Comparison of ENCODE assay signal across 10 cellular contexts in the genomic region with DNA sequence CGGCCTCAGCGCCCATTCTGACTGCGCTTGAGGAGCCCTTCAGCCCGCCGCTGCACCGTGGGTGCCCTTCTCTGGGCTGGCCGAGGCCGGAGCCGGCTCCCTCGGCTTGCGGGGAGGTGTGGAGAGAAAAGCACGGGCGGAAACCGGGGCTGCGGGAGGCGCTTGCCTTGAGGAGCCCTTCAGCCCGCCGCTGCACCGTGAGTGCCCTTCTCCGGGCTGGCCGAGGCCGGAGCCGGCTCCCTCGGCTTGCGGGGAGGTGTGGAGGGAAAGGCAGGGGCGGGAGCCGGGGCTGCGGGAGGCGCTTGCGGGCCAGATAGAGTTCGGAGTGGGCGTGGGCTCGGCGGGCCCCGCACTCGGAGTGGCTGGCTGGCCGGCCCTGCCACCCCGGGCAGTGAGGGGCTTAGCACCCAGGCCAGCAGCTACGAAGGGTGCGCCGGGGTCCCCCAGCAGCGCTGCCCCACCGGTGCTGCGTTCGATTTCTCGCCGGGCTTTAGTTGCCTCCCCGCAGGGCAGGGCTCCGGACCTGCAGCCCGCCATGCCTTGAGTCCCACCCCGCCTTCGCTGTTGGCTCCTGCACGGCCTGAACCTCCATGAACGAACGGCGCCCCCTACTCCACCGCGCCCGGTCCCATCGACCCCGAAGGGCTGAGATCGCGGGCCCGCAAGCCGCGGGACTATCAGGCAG. TPM values are rescaled to one million over a fixed set of nuclear protein-coding genes. Genes with fewer than 3 reads are reported as not detected.
DNase-seq lines count a peak whose midpoint lies in the region; ATAC-seq and TF ChIP-seq lines count a peak whose summit lies in the region.
"Had no signal": no experiment of that assay in that cellular context is flagged by ENCODE, and none has a peak within 500 bp of the region (broad histone marks: within the 10 kb centered on the region; RNA-seq: fewer than 3 reads in every experiment).

No MANE protein-coding gene starts in this region.

- H2AFZ ChIP-seq in fibroblast of lung (ENCODE audit: low read length) = no peak overlapping the region
- H2AFZ ChIP-seq in MM.1S (ENCODE audit: low read length) = no peak overlapping the region

- no peaks in the 10 kb centered on the region for H3K9me2 ChIP-seq in MM.1S (replicated peaks; ENCODE audit: insufficient read depth, low read length)

- no peaks in the 10 kb centered on the region for H3K79me2 ChIP-seq in fibroblast of lung (ENCODE audit: control insufficient read depth, insufficient read depth, low read length)
- H3K79me2 ChIP-seq in MM.1S (ENCODE audit: low read length) = no peaks in the 10 kb centered on the region

- TF ChIP-seq CTCF in WERI-Rb-1 (IDR thresholded peaks at IDR 0.05; ENCODE audit: low read depth, low read length) = no peak
- TF ChIP-seq CTCF in fibroblast of lung (conservative IDR thresholded peaks at IDR 0.05 in 1 of 2, IDR thresholded peaks at IDR 0.05 in 1 of 2; ENCODE audit: low read depth in 1 of 2, low read length in 2 of 2) = no peak
- no peak for TF ChIP-seq CTCF in nephron (IDR thresholded peaks at IDR 0.05; ENCODE audit: unreplicated experiment in 3 of 3)
- no peak for TF ChIP-seq CTCF in MM.1S (IDR thresholded peaks at IDR 0.05; ENCODE audit: low read length)

- ATAC-seq in HG03045 (IDR thresholded peaks at IDR 0.05; ENCODE audit: unreplicated experiment) (no peak), GM18517 (IDR thresholded peaks at IDR 0.05; ENCODE audit: unreplicated experiment) (no peak)

- in situ Hi-C loops in ACHN (cut with HindIII; ENCODE audit: low pct_ligation_motif_present, low pct_unique_long_range_greater_than_20kb, low sequenced_read_pairs) = no loop called here

- no peaks in the 10 kb centered on the region for H3K36me3 Mint-ChIP-seq in nephron (ENCODE audit: low read depth)

- H3K9me3 Mint-ChIP-seq in nephron = no peaks in the 10 kb centered on the region

- no peak overlapping the region for H3K9ac ChIP-seq in fibroblast of lung (ENCODE audit: insufficient read depth, low read length)
- H3K9ac ChIP-seq in MM.1S (ENCODE audit: low read length) = no peak overlapping the region

- no peaks in the 10 kb centered on the region for H4K20me1 ChIP-seq in fibroblast of lung (ENCODE audit: control insufficient read depth, extremely low read depth, insufficient read depth, low read length)
- H4K20me1 ChIP-seq in MM.1S (ENCODE audit: insufficient read depth, low read length) = no peaks in the 10 kb centered on the region

- H3K4me3 Mint-ChIP-seq in nephron = peak overlapping the region in 2 of 3 experiments; percentile 11 to 16

- no peaks in the 10 kb centered on the region for H3F3A ChIP-seq in MM.1S (ENCODE audit: insufficient read depth, low read length)

- peak; percentile 54 for DNase-seq in ACHN
- DNase-seq in WERI-Rb-1 = peak; percentile 8
- DNase-seq in fibroblast of lung (ENCODE audit: low read depth in 2 of 2) = peak in 1 of 2 donors; percentile 13
- DNase-seq in MM.1S = no peak
- no peak for DNase-seq in NCI-H446 (lab: John Stamatoyannopoulos, UW)
- DNase-seq: activated CD8-positive, alpha-beta memory T cell treated with anti-CD3 and anti-CD28 coated beads for 24 hours; midbrain had no signal

- H3K4me3 ChIP-seq in WERI-Rb-1 (ENCODE audit: low read depth, low read length) (no peak overlapping the region), fibroblast of lung (replicated peaks in 1 of 4; ENCODE audit: control extremely low read depth in 1 of 4, insufficient read depth in 1 of 4, low read depth in 3 of 4, low read length in 4 of 4) (peak overlapping the region in 2 of 4 experiments; percentile 17 to 37), MM.1S (ENCODE audit: low read length) (no peak overlapping the region)

- H3K36me3 ChIP-seq in WERI-Rb-1 (no peaks in the 10 kb centered on the region), fibroblast of lung (ENCODE audit: control insufficient read depth, insufficient read depth, low read length) (no peaks in the 10 kb centered on the region), MM.1S (replicated peaks; ENCODE audit: insufficient read depth, low read length) (no peaks in the 10 kb centered on the region)

- H3K4me1 Mint-ChIP-seq in nephron = no peaks in the 10 kb centered on the region

- no peaks in the 10 kb centered on the region for H3K4me1 ChIP-seq in fibroblast of lung (ENCODE audit: control insufficient read depth, extremely low read depth, insufficient read depth, low read length)
- H3K4me1 ChIP-seq in MM.1S (ENCODE audit: low read length) = no peaks in the 10 kb centered on the region; the same call in 1 of the 2 replicates

- no peak overlapping the region for H3K27ac ChIP-seq in WERI-Rb-1
- no peak overlapping the region for H3K27ac ChIP-seq in fibroblast of lung (ENCODE audit: insufficient read depth, low read length)
- no peak overlapping the region for H3K27ac ChIP-seq in MM.1S (ENCODE audit: low read length)

- H3K27me3 Mint-ChIP-seq in nephron (ENCODE audit: low read depth) = no peaks in the 10 kb centered on the region

- no peak overlapping the region for H3K27ac Mint-ChIP-seq in nephron

- H3K4me2 ChIP-seq in fibroblast of lung (ENCODE audit: extremely low read depth, insufficient read depth, low read length) (peak overlapping the region; percentile 44), MM.1S (ENCODE audit: low read depth, low read length) (no peak overlapping the region)

- H3K27me3 ChIP-seq in WERI-Rb-1 (ENCODE audit: insufficient read depth, low read depth, severe bottlenecking) = no peaks in the 10 kb centered on the region
- no peaks in the 10 kb centered on the region for H3K27me3 ChIP-seq in fibroblast of lung (ENCODE audit: control insufficient read depth, insufficient read depth, low read length)
- no peaks in the 10 kb centered on the region for H3K27me3 ChIP-seq in MM.1S (replicated peaks; ENCODE audit: insufficient read depth, low read length)

- H3K9me3 ChIP-seq in WERI-Rb-1 (ENCODE audit: severe bottlenecking) = no peaks in the 10 kb centered on the region
- H3K9me3 ChIP-seq in fibroblast of lung (ENCODE audit: control insufficient read depth, insufficient read depth, low read depth, low read length) = no peaks in the 10 kb centered on the region
- no peaks in the 10 kb centered on the region for H3K9me3 ChIP-seq in MM.1S (replicated peaks; ENCODE audit: insufficient read depth, low read length)

RNA-seq across cellular contexts. Expression of gene MCUR1, which starts 45.7 kb away (rescaled TPM):
- total RNA-seq in fibroblast of lung = 6.3 and 7.4 TPM in 2 replicates
- 11.3 and 12.4 TPM in 2 replicates for polyA plus RNA-seq in fibroblast of lung
- 12.0 and 13.1 TPM in 2 replicates for polyA plus RNA-seq in fibroblast of lung (2012)
- 1.8 and 2.7 TPM in 2 replicates for polyA minus RNA-seq in fibroblast of lung (ENCODE audit: low replicate concordance)

Comparison
In these comparisons a context has a peak if more than half of its experiments do, and no peak if none do; other contexts are left out.
1. DNase-seq: peak in ACHN (single experiment) and WERI-Rb-1 (single experiment); none in MM.1S (single experiment) and NCI-H446 (0 of 2).